9 cellular contexts compared by ENCODE assay signal in genomic region chr16:79269211-79269863, GRCh38.
DNase-seq lines count a peak whose midpoint lies in the region; ATAC-seq, FAIRE-seq and TF ChIP-seq lines count a peak whose summit lies in the region.
"Had no signal": no experiment of that assay in that cellular context is flagged by ENCODE, and none has a peak within 500 bp of the region (broad histone marks: within the 10 kb centered on the region; RNA-seq: fewer than 3 reads in every experiment).

No MANE protein-coding gene starts in this region.

- H3K27ac ChIP-seq in caudate nucleus (ENCODE audit: low read depth, low read length) = no peak overlapping the region
- H3K27ac ChIP-seq: RWPE1 had no signal

- TF ChIP-seq POLR2A in GM12892 (IDR thresholded peaks at IDR 0.05; ENCODE audit: low read depth, low read length) = no peak

- FAIRE-seq in GM12892 (lab: Jason Lieb, UNC) = peak; percentile 96

- ATAC-seq in GM21717 (IDR thresholded peaks at IDR 0.05; ENCODE audit: unreplicated experiment) = peak; percentile 94

- peak; percentile 43 for DNase-seq in GM12892 (ENCODE audit: insufficient read length)
- DNase-seq in NOMO-1 treated with DMSO at 0.1 percent for 48 hours (lab: John Stamatoyannopoulos, UW; ENCODE audit: unreplicated experiment) = peak; percentile 79
- peak; percentile 26 for DNase-seq in iPS-NIHi7 (ENCODE audit: extremely low spot score)
- no peak for DNase-seq in DMS153 (lab: John Stamatoyannopoulos, UW)
- DNase-seq in dedifferentiated amniotic fluid mesenchymal stem cell (ENCODE audit: extremely low spot score) = no peak
- DNase-seq in DMS153 treated with DMSO at 0.1 percent for 48 hours (lab: John Stamatoyannopoulos, UW; ENCODE audit: unreplicated experiment) = no peak
- no peak for DNase-seq in caudate nucleus (lab: John Stamatoyannopoulos, UW)

Comparison
In these comparisons a context has a peak if more than half of its experiments do, and no peak if none do; other contexts are left out.
1. DNase-seq: peak in GM12892 (single experiment), NOMO-1 treated with DMSO at 0.1 percent for 48 hours (single experiment) and iPS-NIHi7 (single experiment); none in DMS153 (single experiment), dedifferentiated amniotic fluid mesenchymal stem cell (single experiment), DMS153 treated with DMSO at 0.1 percent for 48 hours (single experiment) and caudate nucleus (0 of 61).